Comparison of ENCODE assay signal across 12 cellular contexts in genomic region chr15:58924326-58924725, GRCh38. TPM values are rescaled to one million over a fixed set of nuclear protein-coding genes. Genes with fewer than 3 reads are reported as not detected.
DNase-seq lines count a peak whose midpoint lies in the region; ATAC-seq and TF ChIP-seq lines count a peak whose summit lies in the region.
"Had no signal": no experiment of that assay in that cellular context is flagged by ENCODE, and none has a peak within 500 bp of the region (broad histone marks: within the 10 kb centered on the region; RNA-seq: fewer than 3 reads in every experiment).

No MANE protein-coding gene starts in this region.

- no peaks in the 10 kb centered on the region for H3K27me3 Mint-ChIP-seq in activated CD8-positive, alpha-beta memory T cell treated with anti-CD3 and anti-CD28 coated beads, Interleukin-2, amount 10 ng/mL, durations not matched to agents 7 days and 5 days
- no peaks in the 10 kb centered on the region for H3K27me3 Mint-ChIP-seq in WTC11 (ENCODE audit: low read depth)
- H3K27me3 Mint-ChIP-seq: activated CD4-positive, alpha-beta T cell treated with anti-CD3 and anti-CD28 coated beads, Interleukin-2, amount 10 ng/mL, durations not matched to agents 24 days and 14 days; activated naive CD8-positive, alpha-beta T cell treated with anti-CD3 and anti-CD28 coated beads for 36 hours had no signal

- H3K9me3 Mint-ChIP-seq in activated CD8-positive, alpha-beta memory T cell treated with anti-CD3 and anti-CD28 coated beads, Interleukin-2, amount 10 ng/mL, durations not matched to agents 7 days and 5 days (ENCODE audit: low read depth): no peaks in the 10 kb centered on the region
- H3K9me3 Mint-ChIP-seq in WTC11: no peaks in the 10 kb centered on the region
- H3K9me3 Mint-ChIP-seq: activated CD4-positive, alpha-beta T cell treated with anti-CD3 and anti-CD28 coated beads, Interleukin-2, amount 10 ng/mL, durations not matched to agents 24 days and 14 days; activated naive CD8-positive, alpha-beta T cell treated with anti-CD3 and anti-CD28 coated beads for 36 hours had no signal

- no peaks in the 10 kb centered on the region for H3K27me3 ChIP-seq in transverse colon
- H3K27me3 ChIP-seq in SJCRH30: no peaks in the 10 kb centered on the region
- H3K27me3 ChIP-seq: neutrophil had no signal

- CTCF ChIA-PET in activated CD8-positive, alpha-beta memory T cell treated with anti-CD3 and anti-CD28 coated beads, Interleukin-2, amount 10 ng/mL, durations not matched to agents 7 days and 5 days (lab: Charles Lee): interaction anchor here (1.8 kb wide), 1 partner anchor 19 kb away, joined by 4 read pairs; no protein-coding TSS in a partner anchor
- CTCF ChIA-PET in WTC11 (lab: Charles Lee): interaction anchor here (0.5 kb wide), 1 partner anchor 18 kb away, joined by 4 read pairs; no protein-coding TSS in a partner anchor

- in situ Hi-C loops in transverse colon (cut with MboI; ENCODE audit: low pct_ligation_motif_present in 1 of 4, low pct_unique_long_range_greater_than_20kb in 1 of 4, low sequenced_read_pairs in 3 of 4): no loop called here

- intact Hi-C loops in transverse colon (cut with DNase I; ENCODE audit: low total_unique reads): no loop called here

- no peak for TF ChIP-seq EP300 in transverse colon (IDR thresholded peaks at IDR 0.05; ENCODE audit: low read depth)

- H3K36me3 Mint-ChIP-seq in activated CD8-positive, alpha-beta memory T cell treated with anti-CD3 and anti-CD28 coated beads, Interleukin-2, amount 10 ng/mL, durations not matched to agents 7 days and 5 days: peaks cover 36% of the 10 kb centered on the region
- H3K36me3 Mint-ChIP-seq in WTC11: peaks cover 43% of the 10 kb centered on the region

- H3K9me3 ChIP-seq in transverse colon (no peaks in the 10 kb centered on the region), SJCRH30 (replicated peaks) (no peaks in the 10 kb centered on the region)
- H3K9me3 ChIP-seq: neutrophil had no signal

- peaks cover 0 to 25% (median 6%) of the 10 kb centered on the region in 4 donors for H3K4me1 ChIP-seq in transverse colon
- H3K4me1 ChIP-seq in SJCRH30: 0 out of 2 replicates have a peak, but pooled peaks cover 2% of the 10 kb centered on the region

- H3K36me3 ChIP-seq in transverse colon (peaks cover 0 to 37% (median 8%) of the 10 kb centered on the region in 4 donors), SJCRH30 (peaks cover 70% of the 10 kb centered on the region)

- peak overlapping the region; percentile 59 for H3K27ac Mint-ChIP-seq in activated CD8-positive, alpha-beta memory T cell treated with anti-CD3 and anti-CD28 coated beads, Interleukin-2, amount 10 ng/mL, durations not matched to agents 7 days and 5 days
- peak overlapping the region; percentile 20; the same call in 1 of the 2 replicates for H3K27ac Mint-ChIP-seq in WTC11
- H3K27ac Mint-ChIP-seq: activated CD4-positive, alpha-beta T cell treated with anti-CD3 and anti-CD28 coated beads, Interleukin-2, amount 10 ng/mL, durations not matched to agents 24 days and 14 days; activated naive CD8-positive, alpha-beta T cell treated with anti-CD3 and anti-CD28 coated beads for 36 hours had no signal

- H3K27ac ChIP-seq in transverse colon (peak overlapping the region; percentile 56 to 68 (median 60)), SJCRH30 (no peak overlapping the region)
- H3K27ac ChIP-seq: neutrophil had no signal

- 52 to 53% methylated on average over 2 of the region's 2 CpGs for WGBS in transverse colon (ENCODE audit: low coverage in 1 of 2), 2 donors

- no peak overlapping the region for H3K4me3 ChIP-seq in transverse colon
- H3K4me3 ChIP-seq in SJCRH30: no peak overlapping the region

- no peak for TF ChIP-seq POLR2A in transverse colon (IDR thresholded peaks at IDR 0.05)

- H3K4me3 Mint-ChIP-seq in activated CD8-positive, alpha-beta memory T cell treated with anti-CD3 and anti-CD28 coated beads, Interleukin-2, amount 10 ng/mL, durations not matched to agents 7 days and 5 days: no peak overlapping the region
- H3K4me3 Mint-ChIP-seq in WTC11: no peak overlapping the region
- H3K4me3 Mint-ChIP-seq: activated CD4-positive, alpha-beta T cell treated with anti-CD3 and anti-CD28 coated beads, Interleukin-2, amount 10 ng/mL, durations not matched to agents 24 days and 14 days; activated naive CD8-positive, alpha-beta T cell treated with anti-CD3 and anti-CD28 coated beads for 36 hours had no signal

- ATAC-seq in activated CD8-positive, alpha-beta memory T cell treated with anti-CD3 and anti-CD28 coated beads, Interleukin-2, amount 10 ng/mL, durations not matched to agents 7 days and 5 days: no peak
- ATAC-seq in WTC11 (no peak), HG03045 (IDR thresholded peaks at IDR 0.05; ENCODE audit: unreplicated experiment) (no peak)

- POLR2A ChIA-PET in WTC11 (lab: Charles Lee): interaction anchor here (0.6 kb wide), 1 partner anchor 20 kb away, joined by 4 read pairs; no protein-coding TSS in a partner anchor

- no peak for DNase-seq in activated CD8-positive, alpha-beta memory T cell treated with anti-CD3 and anti-CD28 coated beads, Interleukin-2, amount 10 ng/mL, durations not matched to agents 7 days and 5 days
- no peak for DNase-seq in activated CD8-positive, alpha-beta memory T cell treated with anti-CD3 and anti-CD28 coated beads, Interleukin-2, amount 50 U/mL, for 4 hours
- DNase-seq in WTC11 (ENCODE audit: low spot score) (no peak), iris pigment epithelial cell (ENCODE audit: low read depth) (peak; percentile 84), transverse colon (no peak), iPS-NIHi7 (ENCODE audit: extremely low spot score) (no peak), SJCRH30 (no peak)
- DNase-seq: activated CD4-positive, alpha-beta T cell treated with anti-CD3 and anti-CD28 coated beads, Interleukin-2, amount 10 ng/mL, durations not matched to agents 24 days and 14 days; activated naive CD8-positive, alpha-beta T cell treated with anti-CD3 and anti-CD28 coated beads for 36 hours; NCI-H446 treated with DMSO at 0.1 percent for 48 hours had no signal

- no peak for TF ChIP-seq CTCF in WTC11 (IDR thresholded peaks at IDR 0.05)
- no peak for TF ChIP-seq CTCF in transverse colon (IDR thresholded peaks at IDR 0.05)

- peaks cover 30% of the 10 kb centered on the region for H3K4me1 Mint-ChIP-seq in activated CD8-positive, alpha-beta memory T cell treated with anti-CD3 and anti-CD28 coated beads, Interleukin-2, amount 10 ng/mL, durations not matched to agents 7 days and 5 days
- peaks cover 36% of the 10 kb centered on the region for H3K4me1 Mint-ChIP-seq in WTC11

TF ChIP-seq in WTC11, 78 proteins besides CTCF, POLR2A, EP300 and RAD21:
- TF ChIP-seq MYBL2 (CRISPR knock-in tag; IDR thresholded peaks at IDR 0.05) (no peak), TEAD1 (CRISPR knock-in tag; IDR thresholded peaks at IDR 0.05) (no peak), FOXK1 (CRISPR knock-in tag; IDR thresholded peaks at IDR 0.05) (no peak), ZBTB43 (CRISPR knock-in tag; IDR thresholded peaks at IDR 0.05) (no peak)

RNA-seq across cellular contexts. Expression of gene SLTM, which starts 9.2 kb away (rescaled TPM):
- 100 to 1,000 TPM; 128 to 132 TPM for total RNA-seq in activated CD8-positive, alpha-beta memory T cell treated with anti-CD3 and anti-CD28 coated beads, Interleukin-2, amount 10 ng/mL, durations not matched to agents 7 days and 5 days
- total RNA-seq in WTC11 (2021): 106 to 126 TPM (median 107 TPM) in 3 replicates
- total RNA-seq in transverse colon: 100 to 1,000 TPM in 3 of 4 donors, 10 to 100 TPM in 1; 91.9 to 447 (median 143) TPM
- total RNA-seq in SJCRH30 (2014; rRNA removed; shearing (Covaris generic)): 105 and 131 TPM in 2 replicates
